In genomic region chr2:134739879-134740301, GRCh38 we compare ENCODE assay signal across 8 cellular contexts. TPM values are rescaled to one million over a fixed set of nuclear protein-coding genes. Genes with fewer than 3 reads are reported as not detected.
A peak's percentile ranks its signal among the peaks of the same experiment; 100 is the strongest.
DNase-seq lines count a peak whose midpoint lies in the region; ATAC-seq and TF ChIP-seq lines count a peak whose summit lies in the region.

No MANE protein-coding gene starts in this region.

- H3K36me3 ChIP-seq in left lung: no peaks in the 10 kb centered on the region

- TF ChIP-seq CTCF in left lung (IDR thresholded peaks at IDR 0.05): no peak
- TF ChIP-seq CTCF in activated CD8-positive, alpha-beta T cell treated with anti-CD3 and anti-CD28 coated beads for 36 hours (IDR thresholded peaks at IDR 0.05): no peak

- H3K27me3 Mint-ChIP-seq in activated CD8-positive, alpha-beta T cell treated with anti-CD3 and anti-CD28 coated beads for 36 hours: peaks cover 15% of the 10 kb centered on the region

- H3K4me1 Mint-ChIP-seq in activated CD8-positive, alpha-beta T cell treated with anti-CD3 and anti-CD28 coated beads for 36 hours (ENCODE audit: low read depth): peaks cover 2% of the 10 kb centered on the region

- H3K4me3 ChIP-seq in left lung: no peak overlapping the region

- H3K27me3 ChIP-seq in left lung: no peaks in the 10 kb centered on the region

- H3K4me3 Mint-ChIP-seq in activated CD8-positive, alpha-beta T cell treated with anti-CD3 and anti-CD28 coated beads for 36 hours: no peak overlapping the region

- H3K4me1 ChIP-seq in left lung: peaks cover 0 to 19% of the 10 kb centered on the region in 2 donors

- DNase-seq in Kasumi-1 (lab: John Stamatoyannopoulos, UW) (peak; percentile 35 to 67), left lung (peak in 1 of 2 donors; percentile 58), NCI-H345 (lab: John Stamatoyannopoulos, UW) (no peak), GF-D8 (lab: John Stamatoyannopoulos, UW) (no peak), left lobe of liver (ENCODE audit: low spot score) (no peak)
- DNase-seq in activated CD8-positive, alpha-beta T cell treated with anti-CD3 and anti-CD28 coated beads for 36 hours: no peak

- no peaks in the 10 kb centered on the region for H3K9me3 Mint-ChIP-seq in activated CD8-positive, alpha-beta T cell treated with anti-CD3 and anti-CD28 coated beads for 36 hours

- POLR2A ChIA-PET in activated CD8-positive, alpha-beta T cell treated with anti-CD3 and anti-CD28 coated beads for 36 hours (lab: Charles Lee): interaction anchor here (0.6 kb wide), 1 partner anchor 17 kb away, joined by 3 read pairs; no protein-coding TSS in a partner anchor

- CTCF ChIA-PET in activated CD8-positive, alpha-beta T cell treated with anti-CD3 and anti-CD28 coated beads for 36 hours (lab: Charles Lee): no interaction called here

- peak overlapping the region in 1 of 2 donors; percentile 28 for H3K27ac ChIP-seq in left lung

- ATAC-seq in GM18499 (IDR thresholded peaks at IDR 0.05; ENCODE audit: insufficient read depth, unreplicated experiment): peak; percentile 97
- peak; percentile 92 for ATAC-seq in GM21825 (IDR thresholded peaks at IDR 0.05; ENCODE audit: unreplicated experiment)
- peak; percentile 79 for ATAC-seq in left lung
- no peak for ATAC-seq in activated CD8-positive, alpha-beta T cell treated with anti-CD3 and anti-CD28 coated beads for 36 hours
- ATAC-seq in left lobe of liver: no peak

- H3K9me3 ChIP-seq in left lung: no peaks in the 10 kb centered on the region

- no peak overlapping the region for H3K27ac Mint-ChIP-seq in activated CD8-positive, alpha-beta T cell treated with anti-CD3 and anti-CD28 coated beads for 36 hours

- intact Hi-C loops in left lung (cut with DNase I): no loop called here
- intact Hi-C loops in activated CD8-positive, alpha-beta T cell treated with anti-CD3 and anti-CD28 coated beads for 36 hours (cut with micrococcal nuclease): no loop called here

- H3K36me3 Mint-ChIP-seq in activated CD8-positive, alpha-beta T cell treated with anti-CD3 and anti-CD28 coated beads for 36 hours (ENCODE audit: low read depth): no peaks in the 10 kb centered on the region

RNA-seq across cellular contexts. Expression of gene TMEM163, which starts 21.1 kb away (rescaled TPM):
- 10 to 100 TPM; 23.2 to 48.4 TPM for total RNA-seq in left lung
- not detected for total RNA-seq in activated CD8-positive, alpha-beta T cell treated with anti-CD3 and anti-CD28 coated beads for 36 hours
- 0.10 TPM for total RNA-seq in left lobe of liver

Comparison
In these comparisons a context has a peak if more than half of its experiments do, and no peak if none do; other contexts are left out.
1. ATAC-seq: peak in GM18499 (single experiment), GM21825 (single experiment) and left lung (single experiment); none in activated CD8-positive, alpha-beta T cell treated with anti-CD3 and anti-CD28 coated beads for 36 hours (single experiment) and left lobe of liver (single experiment).
2. DNase-seq: peak in Kasumi-1 (2 of 2); none in NCI-H345 (single experiment), activated CD8-positive, alpha-beta T cell treated with anti-CD3 and anti-CD28 coated beads for 36 hours (single experiment), GF-D8 (single experiment) and left lobe of liver (single experiment).
3. RNA of gene TMEM163, which starts 21.1 kb away (total RNA-seq): 23.2 to 48.4 TPM in left lung; 0.10 TPM in left lobe of liver (single experiment) and not detected in activated CD8-positive, alpha-beta T cell treated with anti-CD3 and anti-CD28 coated beads for 36 hours; every median in the first group is over 10 times any median in the second.